Comparison of ENCODE assay signal across 30 cellular contexts in the genomic region with DNA sequence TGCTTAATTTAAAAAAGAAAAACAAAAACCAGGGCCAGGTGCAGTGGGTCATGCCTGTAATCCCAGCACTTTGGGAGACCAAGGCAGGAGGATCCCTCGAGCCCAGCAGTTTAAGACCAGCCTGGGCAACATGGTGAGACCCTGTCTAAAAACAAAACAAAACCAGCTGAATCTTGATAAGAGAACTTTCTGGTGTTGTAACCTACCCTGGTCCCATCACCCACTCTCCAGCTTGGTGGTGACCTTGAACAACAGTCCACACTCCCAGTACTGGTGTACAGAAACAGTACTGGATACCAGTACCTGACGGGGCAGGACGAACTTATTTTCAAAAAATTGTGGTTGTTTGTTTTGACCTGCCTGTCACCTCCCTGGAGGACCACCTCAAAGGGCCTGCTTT. TPM values are rescaled to one million over a fixed set of nuclear protein-coding genes. Genes with fewer than 3 reads are reported as not detected.
"Had no signal": no experiment of that assay in that cellular context is flagged by ENCODE, and none has a peak within 500 bp of the region (broad histone marks: within the 10 kb centered on the region; RNA-seq: fewer than 3 reads in every experiment).

No MANE protein-coding gene starts in this region.

- H3K27me3 ChIP-seq: neural progenitor cell, ovary, spleen, suprapubic skin, testis, tibial artery, transverse colon, upper lobe of right lung, uterus had no signal

- H3K9ac ChIP-seq: neural progenitor cell, parathyroid adenoma had no signal

- H3K4me3 ChIP-seq: neural progenitor cell, ovary, psoas muscle, skin epidermis, smooth muscle cell, spleen, suprapubic skin, testis, tibial artery, transverse colon, upper lobe of right lung, uterus had no signal

- DNase-seq: natural killer cell; occipital lobe; ovary; posterior cingulate gyrus; psoas muscle; right cardiac atrium; spleen; stimulated activated CD4-positive, alpha-beta T cell treated with anti-CD3 and anti-CD28 coated beads, Interleukin-12 subunit alpha, Interleukin-12 subunit beta, amount 100 ng/mL, for 4 hours; stimulated activated CD4-positive, alpha-beta T cell treated with anti-CD3 and anti-CD28 coated beads, Interleukin-1b, Interleukin-23, amount 100 ng/mL, for 48 hours; stimulated activated CD4-positive, alpha-beta T cell treated with anti-CD3 and anti-CD28 coated beads, Interleukin-4, amount 100 ng/mL, for 1 hour; stimulated activated CD4-positive, alpha-beta T cell treated with anti-CD3 and anti-CD28 coated beads, Interleukin-4, amount 100 ng/mL, for 4 hours; stimulated activated CD8-positive, alpha-beta memory T cell treated with anti-CD3 and anti-CD28 coated beads, Interleukin-4, amount 100 ng/mL, for 48 hours; stimulated activated naive CD4-positive, alpha-beta T cell; stimulated activated naive CD8-positive, alpha-beta T cell treated with anti-CD3 and anti-CD28 coated beads, Interleukin-15, amount 100 ng/mL, for 72 hours; stimulated activated naive CD8-positive, alpha-beta T cell treated with anti-CD3 and anti-CD28 coated beads, Interleukin-15, Interleukin-2, amounts not matched to agents 100 U/mL and 50 U/mL, for 24 hours; substantia nigra; testis; tibial artery; transverse colon; upper lobe of right lung; uterus had no signal

- ATAC-seq: natural killer cell; psoas muscle; right cardiac atrium; sciatic nerve; stimulated activated memory B cell treated with anti-CD40 and anti-IgM and Interleukin-4, amounts not matched to agents 10 μg/mL and 1 μg/mL and 100 μg/mL, for 72 hours; stimulated activated naive CD8-positive, alpha-beta T cell treated with anti-CD3 and anti-CD28 coated beads, Interleukin-15, amount 100 ng/mL, for 72 hours; stimulated activated naive CD8-positive, alpha-beta T cell treated with anti-CD3 and anti-CD28 coated beads, Interleukin-15, Interleukin-2, amounts not matched to agents 100 U/mL and 50 U/mL, for 24 hours; upper lobe of right lung had no signal

- H3K4me1 ChIP-seq: neural progenitor cell, parathyroid adenoma, psoas muscle, testis, transverse colon, upper lobe of right lung, uterus had no signal

- H3K36me3 ChIP-seq: ovary, uterus had no signal

- H3K9me3 ChIP-seq: psoas muscle, suprapubic skin, testis, transverse colon, upper lobe of right lung had no signal

- H3K27ac ChIP-seq: neural progenitor cell, ovary, parathyroid adenoma, psoas muscle, skin epidermis, spleen, suprapubic skin, testis, tibial artery, transverse colon, upper lobe of right lung, uterus had no signal

RNA-seq across cellular contexts. Expression of gene CCIN, which starts 52.5 kb away (rescaled TPM):
- total RNA-seq: occipital lobe, progenitor cell of endocrine pancreas, psoas muscle, sciatic nerve, suprapubic skin, transverse colon, upper lobe of right lung had no signal
- polyA plus RNA-seq: neural cell had no signal
